9 cellular contexts compared by ENCODE assay signal in genomic region chr6:158474961-158475343, GRCh38.
A peak's percentile ranks its signal among the peaks of the same experiment; 100 is the strongest.
DNase-seq lines count a peak whose midpoint lies in the region; ATAC-seq and TF ChIP-seq lines count a peak whose summit lies in the region.
"Had no signal": no experiment of that assay in that cellular context is flagged by ENCODE, and none has a peak within 500 bp of the region (broad histone marks: within the 10 kb centered on the region; RNA-seq: fewer than 3 reads in every experiment).

No MANE protein-coding gene starts in this region.

- H3K79me2 ChIP-seq in PC-9 (ENCODE audit: low read depth) = no peaks in the 10 kb centered on the region

- BruUV-seq in PC-9 (replicated peaks; lab: Mats Ljungman, UMichigan) = no TSS peak

- H3K4me3 ChIP-seq in PC-9 (peak overlapping the region; percentile 12; the same call in 1 of the 2 replicates), gastrocnemius medialis (no peak overlapping the region)
- H3K4me3 ChIP-seq: lower lobe of right lung had no signal

- POLR2A ChIA-PET in PC-9 (lab: Charles Lee; ENCODE audit: unreplicated experiment) = no interaction called here

- no peak for TF ChIP-seq CTCF in PC-9 (conservative IDR thresholded peaks at IDR 0.05)
- no peak for TF ChIP-seq CTCF in gastrocnemius medialis (IDR thresholded peaks at IDR 0.05 in 4 of 5, conservative IDR thresholded peaks at IDR 0.05 in 1 of 5)

- H3K27me3 ChIP-seq in PC-9 (ENCODE audit: insufficient read depth, low read depth) (no peaks in the 10 kb centered on the region), gastrocnemius medialis (no peaks in the 10 kb centered on the region)

- CTCF ChIA-PET in PC-9 (lab: Charles Lee) = no interaction called here

- ATAC-seq in gastrocnemius medialis (no peak), Right ventricle myocardium superior (ENCODE audit: poor library complexity) (no peak)

- H3K4me1 ChIP-seq in PC-9 (replicated peaks; ENCODE audit: insufficient read depth) = peaks cover 35% of the 10 kb centered on the region
- H3K4me1 ChIP-seq in gastrocnemius medialis = no peaks in the 10 kb centered on the region
- H3K4me1 ChIP-seq: lower lobe of right lung had no signal

- H3K36me3 ChIP-seq in PC-9 (ENCODE audit: low read depth) (peaks cover 10% of the 10 kb centered on the region; the same call in 1 of the 2 replicates), gastrocnemius medialis (peaks cover 0 to 16% of the 10 kb centered on the region in 2 donors)

- H2AFZ ChIP-seq in PC-9 = no peak overlapping the region

- peaks cover 32% of the 10 kb centered on the region for H3F3A ChIP-seq in PC-9 (ENCODE audit: insufficient read depth, low read depth)

- intact Hi-C loops in PC-9 (cut with micrococcal nuclease; ENCODE audit: unreplicated experiment) (no loop called here), gastrocnemius medialis (cut with DNase I; ENCODE audit: low total_unique reads) (no loop called here), Right ventricle myocardium superior (cut with DNase I) (no loop called here)

- DNase-seq in DMS53 (lab: John Stamatoyannopoulos, UW) (peak; percentile 89), H4 (ENCODE audit: low spot score) (peak; percentile 37), PC-9 (peak; percentile 22 to 92), iris pigment epithelial cell (ENCODE audit: low read depth) (peak; percentile 57), gastrocnemius medialis (no peak), foreskin melanocyte (no peak), HPDE6-E6E7 (ENCODE audit: extremely low spot score) (no peak), Right ventricle myocardium superior (no peak)
- DNase-seq: lower lobe of right lung had no signal

- H4K20me1 ChIP-seq in PC-9 (ENCODE audit: insufficient read depth) = no peaks in the 10 kb centered on the region

- no peak for TF ChIP-seq POLR2A in gastrocnemius medialis (IDR thresholded peaks at IDR 0.05)

- in situ Hi-C loops in gastrocnemius medialis (cut with MboI; ENCODE audit: low sequenced_read_pairs in 4 of 4) = no loop called here

- H3K9me3 ChIP-seq in PC-9 (ENCODE audit: insufficient read depth, low read depth) (no peaks in the 10 kb centered on the region), gastrocnemius medialis (no peaks in the 10 kb centered on the region)
- H3K9me3 ChIP-seq: lower lobe of right lung had no signal

- H3K27ac ChIP-seq in PC-9 = peak overlapping the region; percentile 72
- no peak overlapping the region for H3K27ac ChIP-seq in gastrocnemius medialis
- H3K27ac ChIP-seq: lower lobe of right lung had no signal

- H3K4me2 ChIP-seq in PC-9 = peak overlapping the region; percentile 66

- no peaks in the 10 kb centered on the region for H3K9me2 ChIP-seq in PC-9 (ENCODE audit: insufficient read depth)

Comparison
In these comparisons a context has a peak if more than half of its experiments do, and no peak if none do; other contexts are left out.
1. DNase-seq: peak in DMS53 (single experiment), H4 (single experiment), PC-9 (2 of 2) and iris pigment epithelial cell (single experiment); none in gastrocnemius medialis (0 of 2), foreskin melanocyte (single experiment), HPDE6-E6E7 (single experiment) and Right ventricle myocardium superior (single experiment).